ENCODE assay signal across 8 cellular contexts in the genomic region with DNA sequence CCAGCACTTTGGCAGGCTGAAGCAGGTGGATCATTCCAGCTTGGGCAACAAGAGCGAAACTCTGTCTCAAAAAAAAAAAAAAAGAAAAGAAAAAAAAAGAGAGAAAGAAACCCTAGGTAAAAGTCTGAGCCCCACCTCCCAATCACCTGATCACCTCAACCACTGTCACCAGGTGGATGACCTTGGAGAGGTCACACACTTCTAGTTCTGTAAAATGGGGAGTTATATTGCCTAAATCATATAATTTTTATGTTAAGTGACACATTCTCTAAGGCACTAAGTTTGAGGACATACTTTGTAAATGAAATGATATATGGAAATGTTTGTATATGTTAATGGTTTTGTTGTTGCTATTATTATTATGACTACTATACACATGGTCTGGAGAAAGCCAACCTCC. TPM values are rescaled to one million over a fixed set of nuclear protein-coding genes. Genes with fewer than 3 reads are reported as not detected.
DNase-seq lines count a peak whose midpoint lies in the region; ATAC-seq and TF ChIP-seq lines count a peak whose summit lies in the region.

No MANE protein-coding gene starts in this region.

- no peak overlapping the region for H3K9ac ChIP-seq in parathyroid adenoma

- CTCF ChIA-PET in CD8-positive, alpha-beta memory T cell (lab: Charles Lee): interaction anchor here (0.7 to 1.6 kb wide), 9 partner anchors 10 to 83 kb away, joined by 3 to 8 read pairs (median 3); a partner anchor contains a TSS
- CTCF ChIA-PET in T-cell (lab: Charles Lee): no interaction called here

- POLR2A ChIA-PET in CD8-positive, alpha-beta memory T cell (lab: Charles Lee): interaction anchor here (0.6 kb wide), 2 partner anchors 40 to 52 kb away, joined by 3 read pairs; a partner anchor contains a TSS
- POLR2A ChIA-PET in T-cell (lab: Charles Lee): interaction anchor here in 1 of 2 donors (0.7 to 1.2 kb wide), 2 partner anchors 26 to 607 kb away, joined by 3 to 7 read pairs; a partner anchor contains a TSS

- H2AFZ ChIP-seq in parathyroid adenoma: peak overlapping the region; percentile 95

- H3K4me1 ChIP-seq in CD8-positive, alpha-beta memory T cell (ENCODE audit: insufficient read depth, low read length): peaks cover 5% of the 10 kb centered on the region
- peaks cover 4 to 53% (median 6%) of the 10 kb centered on the region in 3 donors for H3K4me1 ChIP-seq in esophagus squamous epithelium
- peaks cover 3% of the 10 kb centered on the region for H3K4me1 ChIP-seq in parathyroid adenoma

- H3K27me3 Mint-ChIP-seq in CD8-positive, alpha-beta memory T cell: peaks cover 2 to 10% of the 10 kb centered on the region in 2 donors
- peaks cover 0 to 4% of the 10 kb centered on the region in 2 donors for H3K27me3 Mint-ChIP-seq in T-cell

- no peaks in the 10 kb centered on the region for H3K36me3 ChIP-seq in CD8-positive, alpha-beta memory T cell (ENCODE audit: insufficient read depth, low read length)
- H3K36me3 ChIP-seq in esophagus squamous epithelium (peaks cover 0 to 15% (median 0%) of the 10 kb centered on the region in 3 donors), parathyroid adenoma (ENCODE audit: control insufficient read depth, insufficient read depth, low read length) (no peaks in the 10 kb centered on the region)

- no peak overlapping the region for H3K27ac ChIP-seq in CD8-positive, alpha-beta memory T cell (ENCODE audit: low read depth, low read length)
- peak overlapping the region; percentile 90 to 99 (median 94) for H3K27ac ChIP-seq in esophagus squamous epithelium
- H3K27ac ChIP-seq in parathyroid adenoma: peak overlapping the region; percentile 80

- peaks cover 3 to 24% (median 4%) of the 10 kb centered on the region in 3 donors for H3K4me1 Mint-ChIP-seq in CD8-positive, alpha-beta memory T cell
- peaks cover 7 to 18% (median 9%) of the 10 kb centered on the region in 3 donors for H3K4me1 Mint-ChIP-seq in T-cell

- 80 to 100% methylated on average over 1 of the region's 1 CpG for WGBS in esophagus squamous epithelium, 2 donors

- H3K36me3 Mint-ChIP-seq in CD8-positive, alpha-beta memory T cell: peaks cover 0 to 1% (median 0%) of the 10 kb centered on the region in 3 donors
- H3K36me3 Mint-ChIP-seq in T-cell: no peaks in the 10 kb centered on the region

- intact Hi-C loops in esophagus squamous epithelium (cut with DNase I): no loop called here

- H3K4me2 ChIP-seq in parathyroid adenoma (ENCODE audit: low read length): peak overlapping the region; percentile 98

- no peaks in the 10 kb centered on the region for H3K9me3 Mint-ChIP-seq in CD8-positive, alpha-beta memory T cell
- H3K9me3 Mint-ChIP-seq in T-cell: no peaks in the 10 kb centered on the region

- H3K4me3 ChIP-seq in CD8-positive, alpha-beta memory T cell (ENCODE audit: low read length): no peak overlapping the region
- H3K4me3 ChIP-seq in esophagus squamous epithelium (peak overlapping the region in 2 of 4 donors; percentile 67 to 81), parathyroid adenoma (ENCODE audit: low read depth, low read length) (peak overlapping the region; percentile 75)

- no peaks in the 10 kb centered on the region for H3K79me2 ChIP-seq in parathyroid adenoma

- peak overlapping the region in 6 of 8 donors; percentile 10 to 61 (median 31) for H3K27ac Mint-ChIP-seq in CD8-positive, alpha-beta memory T cell
- no peak overlapping the region for H3K27ac Mint-ChIP-seq in T-cell

- DNase-seq in CD8-positive, alpha-beta memory T cell: no peak
- no peak for DNase-seq in T-cell
- DNase-seq in esophagus squamous epithelium (lab: John Stamatoyannopoulos, UW): no peak
- DNase-seq in NCI-H82 treated with DMSO at 0.1 percent for 48 hours (lab: John Stamatoyannopoulos, UW; ENCODE audit: unreplicated experiment): no peak
- no peak for DNase-seq in AML-193 (lab: John Stamatoyannopoulos, UW)
- DNase-seq in NCI-H524 treated with DMSO at 0.1 percent for 48 hours (lab: John Stamatoyannopoulos, UW): no peak

- no peaks in the 10 kb centered on the region for H3K9me3 ChIP-seq in CD8-positive, alpha-beta memory T cell (ENCODE audit: low read length)
- H3K9me3 ChIP-seq in esophagus squamous epithelium: no peaks in the 10 kb centered on the region
- no peaks in the 10 kb centered on the region for H3K9me3 ChIP-seq in parathyroid adenoma (ENCODE audit: control insufficient read depth, low read length)

- no peak for ATAC-seq in T-cell (replicated peaks in 1 of 4)
- no peak for ATAC-seq in HG03135 (IDR thresholded peaks at IDR 0.05; ENCODE audit: unreplicated experiment)

- peak overlapping the region; percentile 84 to 94 (median 86) for H3K4me3 Mint-ChIP-seq in CD8-positive, alpha-beta memory T cell
- peak overlapping the region; percentile 52 to 82 (median 80) for H3K4me3 Mint-ChIP-seq in T-cell

- TF ChIP-seq POLR2A in esophagus squamous epithelium (IDR thresholded peaks at IDR 0.05): no peak

- TF ChIP-seq CTCF in esophagus squamous epithelium (IDR thresholded peaks at IDR 0.05): no peak
- no peak for TF ChIP-seq CTCF in parathyroid adenoma (IDR thresholded peaks at IDR 0.05)

- H3K27me3 ChIP-seq in CD8-positive, alpha-beta memory T cell (ENCODE audit: insufficient read depth, low read length, poor library complexity, severe bottlenecking): peaks cover 6% of the 10 kb centered on the region
- peaks cover 0 to 12% (median 0%) of the 10 kb centered on the region in 4 donors for H3K27me3 ChIP-seq in esophagus squamous epithelium
- no peaks in the 10 kb centered on the region for H3K27me3 ChIP-seq in parathyroid adenoma (ENCODE audit: control insufficient read depth, insufficient read depth, low read length)

RNA-seq across cellular contexts. Expression of a gene that starts 1.5 kb away (rescaled TPM):
- total RNA-seq in CD8-positive, alpha-beta memory T cell: 1 to 10 TPM; 1.7 to 1.9 TPM
- polyA plus RNA-seq in CD8-positive, alpha-beta memory T cell: 0.63 TPM
- total RNA-seq in T-cell (10 to 100 TPM in 1 of 5 donors, 1 to 10 TPM in 3, under 1 TPM in 1; 0.93 to 24.0 (median 8.2) TPM), esophagus squamous epithelium (100 to 1,000 TPM in 1 of 4 donors, 10 to 100 TPM in 3; 36.0 to 125 (median 82.8) TPM)

RNA-seq across cellular contexts. Expression of a gene that starts 25.9 kb away (rescaled TPM):
- total RNA-seq in CD8-positive, alpha-beta memory T cell: 100 to 1,000 TPM; 468 to 504 TPM
- polyA plus RNA-seq in CD8-positive, alpha-beta memory T cell: 249 TPM
- 100 to 1,000 TPM in 3 of 5 donors, 10 to 100 TPM in 2; 67.5 to 113 (median 104) TPM for total RNA-seq in T-cell
- total RNA-seq in esophagus squamous epithelium: 100 to 1,000 TPM in 3 of 4 donors, 10 to 100 TPM in 1; 89.3 to 206 (median 176) TPM

RNA-seq across cellular contexts. Expression of a gene that starts 36.7 kb away (rescaled TPM):
- total RNA-seq in CD8-positive, alpha-beta memory T cell: 10 to 100 TPM; 48.8 to 59.9 TPM
- polyA plus RNA-seq in CD8-positive, alpha-beta memory T cell: 1,127 TPM
- 100 to 1,000 TPM in 1 of 5 donors, 10 to 100 TPM in 4; 30.3 to 141 (median 49.9) TPM for total RNA-seq in T-cell
- total RNA-seq in esophagus squamous epithelium: 1,000 to 10,000 TPM in 2 of 4 donors, 100 to 1,000 TPM in 2; 381 to 1,639 (median 1,040) TPM

RNA-seq across cellular contexts. Expression of a gene that starts 38.0 kb away (rescaled TPM):
- 1,000 to 10,000 TPM; 5,711 to 5,990 TPM for total RNA-seq in CD8-positive, alpha-beta memory T cell
- polyA plus RNA-seq in CD8-positive, alpha-beta memory T cell: 7,268 TPM
- total RNA-seq in T-cell (1,000 to 10,000 TPM; 4,612 to 5,648 (median 5,133) TPM), esophagus squamous epithelium (1,000 to 10,000 TPM in 3 of 4 donors, 100 to 1,000 TPM in 1; 966 to 4,641 (median 3,066) TPM)

RNA-seq across cellular contexts. Expression of a gene that starts 39.6 kb away (rescaled TPM):
- total RNA-seq in CD8-positive, alpha-beta memory T cell: 1 to 10 TPM; 8.1 to 9.0 TPM
- 3.2 TPM for polyA plus RNA-seq in CD8-positive, alpha-beta memory T cell
- total RNA-seq in T-cell: 10 to 100 TPM in 3 of 5 donors, 1 to 10 TPM in 2; 8.4 to 15.1 (median 11.4) TPM
- 1 to 10 TPM; 1.5 to 3.8 (median 2.3) TPM for total RNA-seq in esophagus squamous epithelium

Comparison
In these comparisons a context has a peak if more than half of its experiments do, and no peak if none do; other contexts are left out.
1. H3K27ac Mint-ChIP-seq: peak in CD8-positive, alpha-beta memory T cell (6 of 8); none in T-cell (0 of 2).